15 cellular contexts compared by ENCODE assay signal in the genomic region with DNA sequence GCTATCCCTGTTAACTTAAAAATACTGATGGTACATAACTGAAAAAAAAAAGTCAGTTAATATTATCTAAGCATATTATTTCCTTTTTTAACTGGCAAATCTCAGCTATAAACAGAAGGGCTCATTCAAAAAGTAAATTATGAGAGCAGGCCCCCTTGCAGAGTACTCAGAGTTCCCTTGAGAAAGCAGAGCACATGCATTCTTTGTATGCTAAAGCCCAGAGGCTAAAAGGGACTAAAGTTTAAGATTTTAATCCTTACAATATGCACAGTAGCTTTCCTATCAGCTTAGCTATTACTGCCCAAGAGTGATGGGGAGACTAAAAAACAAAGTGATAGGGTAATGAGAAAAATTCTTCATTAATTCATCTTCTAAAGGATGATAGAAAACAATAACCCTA. TPM values are rescaled to one million over a fixed set of nuclear protein-coding genes. Genes with fewer than 3 reads are reported as not detected.
DNase-seq lines count a peak whose midpoint lies in the region; ATAC-seq and TF ChIP-seq lines count a peak whose summit lies in the region.
"Had no signal": no experiment of that assay in that cellular context is flagged by ENCODE, and none has a peak within 500 bp of the region (broad histone marks: within the 10 kb centered on the region; RNA-seq: fewer than 3 reads in every experiment).

No MANE protein-coding gene starts in this region.

- TF ChIP-seq EP300 in ovary (IDR thresholded peaks at IDR 0.05): no peak

- no peaks in the 10 kb centered on the region for H3K27me3 Mint-ChIP-seq in memory B cell
- no peaks in the 10 kb centered on the region for H3K27me3 Mint-ChIP-seq in activated CD4-positive, alpha-beta T cell treated with anti-CD3 and anti-CD28 coated beads for 36 hours
- H3K27me3 Mint-ChIP-seq: naive thymus-derived CD4-positive, alpha-beta T cell had no signal

- no peak for TF ChIP-seq CTCF in ovary (IDR thresholded peaks at IDR 0.05)

- no peak for TF ChIP-seq POLR2A in ovary (IDR thresholded peaks at IDR 0.05)

- H3K4me3 ChIP-seq in ACC112 (ENCODE audit: low read depth, low read length) (no peak overlapping the region), HAP-1 (no peak overlapping the region), ovary (no peak overlapping the region)
- H3K4me3 ChIP-seq: right atrium auricular region had no signal

- peaks cover 2% of the 10 kb centered on the region for H3K4me1 Mint-ChIP-seq in memory B cell
- H3K4me1 Mint-ChIP-seq in activated CD4-positive, alpha-beta T cell treated with anti-CD3 and anti-CD28 coated beads for 36 hours: peaks cover 35% of the 10 kb centered on the region

- in situ Hi-C loops in HAP-1 (cut with MboI; ENCODE audit: low sequenced_read_pairs): no loop called here

- H3K9me3 ChIP-seq in HAP-1 (no peaks in the 10 kb centered on the region), ovary (no peaks in the 10 kb centered on the region)
- H3K9me3 ChIP-seq: right atrium auricular region had no signal

- no peaks in the 10 kb centered on the region for H3K9me3 Mint-ChIP-seq in memory B cell
- no peaks in the 10 kb centered on the region for H3K9me3 Mint-ChIP-seq in activated CD4-positive, alpha-beta T cell treated with anti-CD3 and anti-CD28 coated beads for 36 hours (ENCODE audit: low read depth)
- H3K9me3 Mint-ChIP-seq: activated T-helper 1 cell treated with anti-CD3 and anti-CD28 coated beads, Interleukin-12 subunit alpha, Interleukin-12 subunit beta, Interleukin-2, Interleukin-4 antibody, amounts not matched to agents 30 ng/mL and 10 ng/mL and 1 ng/mL, durations not matched to agents 14 hours and 24 hours and 36 hours; naive thymus-derived CD4-positive, alpha-beta T cell had no signal

- DNase-seq in HAP-1 (ENCODE audit: low spot score in 2 of 2) (peak; percentile 33 to 91), amniotic epithelial cell (ENCODE audit: low read depth) (peak; percentile 20), memory B cell (ENCODE audit: low spot score in 2 of 2) (no peak), NCI-H2029 (lab: John Stamatoyannopoulos, UW) (no peak), ovary (no peak)
- no peak for DNase-seq in activated CD4-positive, alpha-beta T cell treated with anti-CD3 and anti-CD28 coated beads for 36 hours
- DNase-seq: MM.1S; naive thymus-derived CD4-positive, alpha-beta T cell; NCI-H2107; stimulated activated naive CD4-positive, alpha-beta T cell treated with Interleukin-2 at 50 U/mL for 16 hours; SW 1271 had no signal

- POLR2A ChIA-PET in activated CD4-positive, alpha-beta T cell treated with anti-CD3 and anti-CD28 coated beads for 36 hours (lab: Charles Lee): no interaction called here

- no peak overlapping the region for H3K4me3 Mint-ChIP-seq in memory B cell
- H3K4me3 Mint-ChIP-seq in activated CD4-positive, alpha-beta T cell treated with anti-CD3 and anti-CD28 coated beads for 36 hours: no peak overlapping the region
- H3K4me3 Mint-ChIP-seq: activated T-helper 1 cell treated with anti-CD3 and anti-CD28 coated beads, Interleukin-12 subunit alpha, Interleukin-12 subunit beta, Interleukin-2, Interleukin-4 antibody, amounts not matched to agents 30 ng/mL and 10 ng/mL and 1 ng/mL, durations not matched to agents 14 hours and 24 hours and 36 hours; naive thymus-derived CD4-positive, alpha-beta T cell had no signal

- H3K27ac Mint-ChIP-seq in memory B cell: peak overlapping the region; percentile 15
- no peak overlapping the region for H3K27ac Mint-ChIP-seq in activated CD4-positive, alpha-beta T cell treated with anti-CD3 and anti-CD28 coated beads for 36 hours
- H3K27ac Mint-ChIP-seq: activated T-helper 1 cell treated with anti-CD3 and anti-CD28 coated beads, Interleukin-12 subunit alpha, Interleukin-12 subunit beta, Interleukin-2, Interleukin-4 antibody, amounts not matched to agents 30 ng/mL and 10 ng/mL and 1 ng/mL, durations not matched to agents 14 hours and 24 hours and 36 hours had no signal

- H2AFZ ChIP-seq in ACC112 (ENCODE audit: low read length, unreplicated experiment): no peak overlapping the region

- peaks cover 40% of the 10 kb centered on the region for H3K4me1 ChIP-seq in ACC112 (ENCODE audit: control insufficient read depth, insufficient read depth, low read length, unreplicated experiment)
- peaks cover 51% of the 10 kb centered on the region for H3K4me1 ChIP-seq in HAP-1
- H3K4me1 ChIP-seq in ovary (ENCODE audit: insufficient read depth): no peaks in the 10 kb centered on the region

- no peaks in the 10 kb centered on the region for H3K36me3 Mint-ChIP-seq in memory B cell
- H3K36me3 Mint-ChIP-seq in activated CD4-positive, alpha-beta T cell treated with anti-CD3 and anti-CD28 coated beads for 36 hours (ENCODE audit: low read depth): no peaks in the 10 kb centered on the region

- ATAC-seq in memory B cell (ENCODE audit: low read depth): no peak
- no peak for ATAC-seq in activated CD4-positive, alpha-beta T cell treated with anti-CD3 and anti-CD28 coated beads for 36 hours
- ATAC-seq in GM19452 (IDR thresholded peaks at IDR 0.05; ENCODE audit: unreplicated experiment): no peak
- ATAC-seq: naive thymus-derived CD4-positive, alpha-beta T cell had no signal

- H3K36me3 ChIP-seq in ACC112 (ENCODE audit: insufficient read depth, low read length) (no peaks in the 10 kb centered on the region), HAP-1 (replicated peaks) (0 out of 2 replicates have a peak, but pooled peaks cover 3% of the 10 kb centered on the region), ovary (no peaks in the 10 kb centered on the region)
- H3K36me3 ChIP-seq: right atrium auricular region had no signal

- intact Hi-C loops in activated CD4-positive, alpha-beta T cell treated with anti-CD3 and anti-CD28 coated beads for 36 hours (cut with DNase I, micrococcal nuclease): no loop called here
- intact Hi-C loops in ovary (cut with DNase I): no loop called here

- CTCF ChIA-PET in activated CD4-positive, alpha-beta T cell treated with anti-CD3 and anti-CD28 coated beads for 36 hours (lab: Charles Lee): interaction anchor here (0.6 to 2.1 kb wide), 4 partner anchors 17 to 1553 kb away, joined by 3 to 8 read pairs (median 4); a partner anchor contains a TSS

- H3K27me3 ChIP-seq in ACC112 (ENCODE audit: insufficient read depth, low read length) (no peaks in the 10 kb centered on the region), HAP-1 (ENCODE audit: low read depth) (no peaks in the 10 kb centered on the region), ovary (no peaks in the 10 kb centered on the region)
- H3K27me3 ChIP-seq: right atrium auricular region had no signal

- H3K27ac ChIP-seq in ACC112 (ENCODE audit: low read depth, low read length) (peak overlapping the region; percentile 83), ovary (no peak overlapping the region)
- H3K27ac ChIP-seq: right atrium auricular region had no signal

- H3K79me2 ChIP-seq in ACC112 (ENCODE audit: control insufficient read depth, insufficient read depth, low read length, unreplicated experiment): peaks cover 57% of the 10 kb centered on the region

RNA-seq across cellular contexts. Expression of a gene that starts 18.5 kb away (rescaled TPM):
- total RNA-seq in activated CD4-positive, alpha-beta T cell treated with anti-CD3 and anti-CD28 coated beads for 36 hours: 10 to 100 TPM; 70.0 to 70.4 TPM
- 10 to 100 TPM; 11.9 to 38.8 (median 23.3) TPM for total RNA-seq in ovary
- 10 to 100 TPM; 10.3 to 38.6 TPM for polyA plus RNA-seq in ovary

Comparison
In these comparisons a context has a peak if more than half of its experiments do, and no peak if none do; other contexts are left out.
1. DNase-seq: peak in HAP-1 (2 of 2) and amniotic epithelial cell (single experiment); none in memory B cell (0 of 2), NCI-H2029 (single experiment), activated CD4-positive, alpha-beta T cell treated with anti-CD3 and anti-CD28 coated beads for 36 hours (single experiment) and ovary (0 of 5).